Comparison of ENCODE assay signal across 17 cellular contexts in genomic region chr3:149898771-149899170, GRCh38.
DNase-seq lines count a peak whose midpoint lies in the region; ATAC-seq, FAIRE-seq and TF ChIP-seq lines count a peak whose summit lies in the region.
"Had no signal": no experiment of that assay in that cellular context is flagged by ENCODE, and none has a peak within 500 bp of the region (broad histone marks: within the 10 kb centered on the region; RNA-seq: fewer than 3 reads in every experiment).

No MANE protein-coding gene starts in this region.

- no peak for TF ChIP-seq CTCF in choroid plexus epithelial cell (conservative IDR thresholded peaks at IDR 0.05; ENCODE audit: low read depth, low read length)
- no peak for TF ChIP-seq CTCF in kidney epithelial cell (IDR thresholded peaks at IDR 0.05; ENCODE audit: insufficient read depth, low read length, poor library complexity, severe bottlenecking)
- no peak for TF ChIP-seq CTCF in CD14-positive monocyte (IDR thresholded peaks at IDR 0.05)

- H3K4me3 ChIP-seq in choroid plexus epithelial cell (ENCODE audit: low read depth, low read length) (no peak overlapping the region), kidney epithelial cell (ENCODE audit: low read depth, low read length) (no peak overlapping the region)
- H3K4me3 ChIP-seq: lower lobe of right lung, pancreas had no signal

- H3K27me3 Mint-ChIP-seq in CD14-positive monocyte (ENCODE audit: low read depth in 3 of 3) = no peaks in the 10 kb centered on the region

- no peaks in the 10 kb centered on the region for H3K4me1 Mint-ChIP-seq in CD14-positive monocyte

- H3K36me3 Mint-ChIP-seq in CD14-positive monocyte = peaks cover 44 to 53% of the 10 kb centered on the region in 2 donors

- FAIRE-seq in HTR-8/SVneo (lab: Jason Lieb, UNC) = peak; percentile 68
- FAIRE-seq: A204.1, GM18507, pancreas had no signal

- H3K9me3 Mint-ChIP-seq in CD14-positive monocyte = no peaks in the 10 kb centered on the region
- H3K9me3 Mint-ChIP-seq: activated T-cell treated with anti-CD3 and anti-CD28 coated beads, Interleukin-2, amount 50 U/mL, for 4 hours had no signal

- no peaks in the 10 kb centered on the region for H3K27me3 ChIP-seq in kidney epithelial cell (ENCODE audit: control insufficient read depth, insufficient read depth, low read length)
- H3K27me3 ChIP-seq: pancreas had no signal

- no peaks in the 10 kb centered on the region for H3K36me3 ChIP-seq in kidney epithelial cell (ENCODE audit: control insufficient read depth, insufficient read depth, low read length)
- H3K36me3 ChIP-seq: pancreas had no signal

- peak; percentile 16 for DNase-seq in A172 (ENCODE audit: low spot score)
- DNase-seq in HTR-8/SVneo (ENCODE audit: insufficient read length, low spot score) = peak; percentile 20
- DNase-seq in choroid plexus epithelial cell (ENCODE audit: low read depth) = peak; percentile 88
- DNase-seq in kidney epithelial cell (ENCODE audit: low read depth) = peak; percentile 18
- DNase-seq in NCI-H1930 (lab: John Stamatoyannopoulos, UW) = no peak
- DNase-seq in AML-193 (lab: John Stamatoyannopoulos, UW) = no peak
- DNase-seq in CD14-positive monocyte (ENCODE audit: low spot score) = no peak
- DNase-seq: activated CD4-positive, CD25-positive, alpha-beta regulatory T cell; activated T-cell treated with anti-CD3 and anti-CD28 coated beads, Interleukin-2, amount 50 U/mL, for 4 hours; lower lobe of right lung; NCI-H1092; NCI-H526; pancreas; SIG-M5 had no signal

- no peak for ATAC-seq in HG03139 (IDR thresholded peaks at IDR 0.05; ENCODE audit: unreplicated experiment)
- ATAC-seq: activated T-cell treated with anti-CD3 and anti-CD28 coated beads, Interleukin-2, amount 50 U/mL, for 4 hours; pancreas had no signal

- no peak overlapping the region for H3K4me3 Mint-ChIP-seq in CD14-positive monocyte
- H3K4me3 Mint-ChIP-seq: activated T-cell treated with anti-CD3 and anti-CD28 coated beads, Interleukin-2, amount 50 U/mL, for 4 hours had no signal

- intact Hi-C loops in CD14-positive monocyte (cut with micrococcal nuclease) = no loop called here

- no peak overlapping the region for H3K27ac Mint-ChIP-seq in CD14-positive monocyte

Comparison
In these comparisons a context has a peak if more than half of its experiments do, and no peak if none do; other contexts are left out.
1. DNase-seq: peak in A172 (single experiment), HTR-8/SVneo (single experiment), choroid plexus epithelial cell (single experiment) and kidney epithelial cell (single experiment); none in NCI-H1930 (0 of 2), AML-193 (0 of 2) and CD14-positive monocyte (single experiment).